In genomic region chr9:136539427-136540412, GRCh38 we compare ENCODE assay signal across 9 cellular contexts. TPM values are rescaled to one million over a fixed set of nuclear protein-coding genes. Genes with fewer than 3 reads are reported as not detected.
DNase-seq lines count a peak whose midpoint lies in the region; ATAC-seq and TF ChIP-seq lines count a peak whose summit lies in the region.
"Had no signal": no experiment of that assay in that cellular context is flagged by ENCODE, and none has a peak within 500 bp of the region (broad histone marks: within the 10 kb centered on the region; RNA-seq: fewer than 3 reads in every experiment).

No MANE protein-coding gene starts in this region.

- H3K9me3 ChIP-seq in colonic mucosa: no peaks in the 10 kb centered on the region
- H3K9me3 ChIP-seq in mesenchymal stem cell (ENCODE audit: control insufficient read depth, low read length): no peaks in the 10 kb centered on the region

- ATAC-seq in HG03378 (IDR thresholded peaks at IDR 0.05; ENCODE audit: unreplicated experiment): no peak

- H3K9ac ChIP-seq in colonic mucosa (ENCODE audit: low read depth in 2 of 2, low read length in 2 of 2) (peak overlapping the region; percentile 70 to 93), mesenchymal stem cell (ENCODE audit: low read length) (no peak overlapping the region)

- intact Hi-C loops in colonic mucosa (cut with DNase I): loop anchor here (10.0 kb wide), 1 partner anchor 85 kb away; no protein-coding TSS in a partner anchor

- H3K23ac ChIP-seq in mesenchymal stem cell (ENCODE audit: low read length in 2 of 2): no peak overlapping the region

- H3K27me3 ChIP-seq in colonic mucosa (no peaks in the 10 kb centered on the region), mesenchymal stem cell (ENCODE audit: control insufficient read depth in 1 of 2, insufficient read depth in 1 of 2, low read length in 2 of 2) (no peaks in the 10 kb centered on the region)
- H3K27me3 ChIP-seq: cardiac muscle cell had no signal

- no peak overlapping the region for H2BK5ac ChIP-seq in mesenchymal stem cell (ENCODE audit: low read depth, low read length, poor library complexity, severe bottlenecking)

- H3K14ac ChIP-seq in mesenchymal stem cell (ENCODE audit: low read length in 2 of 2): no peak overlapping the region

- peaks cover 62% of the 10 kb centered on the region for H3K79me1 ChIP-seq in mesenchymal stem cell (replicated peaks; ENCODE audit: low read length, poor library complexity, severe bottlenecking)

- peak overlapping the region; percentile 50 for H4K8ac ChIP-seq in mesenchymal stem cell (ENCODE audit: low read length)

- H3K36me3 ChIP-seq in colonic mucosa (no peaks in the 10 kb centered on the region), mesenchymal stem cell (ENCODE audit: control insufficient read depth in 1 of 2, insufficient read depth in 2 of 2, low read depth in 1 of 2, low read length in 2 of 2) (peaks cover 0 to 81% of the 10 kb centered on the region in 2 experiments)
- H3K36me3 ChIP-seq: cardiac muscle cell had no signal

- peak overlapping the region; percentile 5 for H3K4me3 ChIP-seq in colonic mucosa
- H3K4me3 ChIP-seq in mesenchymal stem cell (ENCODE audit: insufficient read depth in 1 of 2, low read depth in 1 of 2, low read length in 2 of 2): no peak overlapping the region
- H3K4me3 ChIP-seq: cardiac muscle cell had no signal

- H3K4me2 ChIP-seq in mesenchymal stem cell (ENCODE audit: low read length, poor library complexity, severe bottlenecking): no peak overlapping the region

- peak; percentile 28 for TF ChIP-seq POLR2A in GM19193 (IDR thresholded peaks at IDR 0.05; ENCODE audit: extremely low read depth, insufficient read depth, insufficient read length)

- DNase-seq in HT-29 (ENCODE audit: low spot score) (peak; percentile 93), colonic mucosa (peak; percentile 99), mesenchymal stem cell (peak; percentile 79), AG08396 (ENCODE audit: low spot score) (no peak)
- peak; percentile 98 for DNase-seq in activated CD4-positive, alpha-beta T cell treated with anti-CD3 and anti-CD28 coated beads for 48 hours
- DNase-seq in stimulated activated CD8-positive, alpha-beta memory T cell treated with anti-CD3 and anti-CD28 coated beads, Interleukin-15, amount 100 ng/mL, for 48 hours (ENCODE audit: low read depth in 2 of 2): peak; percentile 94 to 95

- H2BK15ac ChIP-seq in mesenchymal stem cell (ENCODE audit: low read depth, poor library complexity, severe bottlenecking): peak overlapping the region; percentile 60

- H2AFZ ChIP-seq in mesenchymal stem cell (ENCODE audit: low read depth, low read length): no peak overlapping the region

- no peak overlapping the region for H4K91ac ChIP-seq in mesenchymal stem cell (ENCODE audit: low read length)

- H3K4me1 ChIP-seq in colonic mucosa (peaks cover 43% of the 10 kb centered on the region), mesenchymal stem cell (ENCODE audit: control insufficient read depth, insufficient read depth, low read depth, low read length) (peaks cover 27% of the 10 kb centered on the region)

- H3K27ac ChIP-seq in colonic mucosa (peak overlapping the region; percentile 94), mesenchymal stem cell (ENCODE audit: low read length, poor library complexity, severe bottlenecking) (no peak overlapping the region)
- H3K27ac ChIP-seq: cardiac muscle cell had no signal

- no peak for TF ChIP-seq CTCF in colonic mucosa (IDR thresholded peaks at IDR 0.05)

- peak overlapping the region in 1 of 2 experiments; percentile 4 for H3K18ac ChIP-seq in mesenchymal stem cell (ENCODE audit: low read depth in 1 of 2, low read length in 2 of 2)

- no peak overlapping the region for H2BK120ac ChIP-seq in mesenchymal stem cell (ENCODE audit: low read depth, low read length)

- WGBS in mesenchymal stem cell: 77% methylated on average over 33 of the region's 33 CpGs

- H2AK5ac ChIP-seq in mesenchymal stem cell (ENCODE audit: low read length, severe bottlenecking): no peak overlapping the region

- peak overlapping the region; percentile 72 to 81 for H2BK12ac ChIP-seq in mesenchymal stem cell (ENCODE audit: low read length in 2 of 2)

- H3K4ac ChIP-seq in mesenchymal stem cell (ENCODE audit: low read depth in 1 of 2, low read length in 2 of 2): peak overlapping the region in 1 of 2 experiments; percentile 26

RNA-seq across cellular contexts. Expression of gene NOTCH1, which starts 6.1 kb away (rescaled TPM):
- total RNA-seq in HT-29 (2014; rRNA removed; shearing (Covaris generic)): 39.8 and 57.7 TPM in 2 replicates
- total RNA-seq in colonic mucosa: 10 to 100 TPM; 49.3 to 99.4 TPM
- 15.4 TPM for polyA plus RNA-seq in mesenchymal stem cell (2013, experiment 1 of 2)
- 13.5 TPM for polyA plus RNA-seq in mesenchymal stem cell (2013, experiment 2 of 2)

RNA-seq across cellular contexts. Expression of gene SEC16A, which starts 56.9 kb away (rescaled TPM):
- total RNA-seq in HT-29 (2014; rRNA removed; shearing (Covaris generic)): 37.9 and 43.5 TPM in 2 replicates
- 100 to 1,000 TPM in 1 of 2 donors, 10 to 100 TPM in 1; 66.2 to 104 TPM for total RNA-seq in colonic mucosa
- polyA plus RNA-seq in mesenchymal stem cell (2013, experiment 1 of 2): 38.4 TPM
- 36.6 TPM for polyA plus RNA-seq in mesenchymal stem cell (2013, experiment 2 of 2)
